8 cellular contexts compared by ENCODE assay signal in the genomic region with DNA sequence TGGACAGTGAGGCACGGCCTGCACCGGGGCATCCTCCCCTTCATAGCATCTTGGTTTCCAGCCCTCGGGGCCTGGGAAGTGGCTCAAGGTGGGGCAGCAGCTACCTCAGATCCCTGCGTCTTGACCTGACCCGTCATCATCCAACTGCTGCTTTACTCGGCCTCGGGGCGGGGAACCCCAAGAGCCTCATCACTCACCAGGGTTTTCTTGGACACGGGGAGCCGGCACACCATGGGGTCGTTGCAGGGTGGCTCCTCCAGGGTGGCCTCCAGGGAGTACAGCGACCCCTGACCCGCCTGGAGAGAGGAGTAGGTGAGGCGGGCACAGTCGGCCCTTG. TPM values are rescaled to one million over a fixed set of nuclear protein-coding genes. Genes with fewer than 3 reads are reported as not detected.
A peak's percentile ranks its signal among the peaks of the same experiment; 100 is the strongest.
DNase-seq lines count a peak whose midpoint lies in the region; ATAC-seq and TF ChIP-seq lines count a peak whose summit lies in the region.
"Had no signal": no experiment of that assay in that cellular context is flagged by ENCODE, and none has a peak within 500 bp of the region (broad histone marks: within the 10 kb centered on the region; RNA-seq: fewer than 3 reads in every experiment).

No MANE protein-coding gene starts in this region.

- H3K9me3 ChIP-seq in right cardiac atrium (ENCODE audit: control insufficient read depth, low read length), result no peaks in the 10 kb centered on the region
- no peaks in the 10 kb centered on the region for H3K9me3 ChIP-seq in stomach smooth muscle (ENCODE audit: control insufficient read depth in 2 of 2, low read length in 2 of 2)

- no peaks in the 10 kb centered on the region for H3K36me3 Mint-ChIP-seq in activated naive CD8-positive, alpha-beta T cell treated with anti-CD3 and anti-CD28 coated beads for 36 hours

- 54% methylated on average over 15 of the region's 15 CpGs for WGBS in right cardiac atrium

- no peaks in the 10 kb centered on the region for H3K4me1 ChIP-seq in right cardiac atrium (ENCODE audit: control insufficient read depth, insufficient read depth, low read length)
- H3K4me1 ChIP-seq in stomach smooth muscle (ENCODE audit: control insufficient read depth, insufficient read depth, low read length), result peaks cover 14% of the 10 kb centered on the region

- peak overlapping the region; percentile 35 for H3K4me3 ChIP-seq in Jurkat, Clone E6-1 (ENCODE audit: low read length)
- peak overlapping the region; percentile 61 for H3K4me3 ChIP-seq in right cardiac atrium (ENCODE audit: low read length)
- peak overlapping the region; percentile 57 to 76 for H3K4me3 ChIP-seq in stomach smooth muscle (ENCODE audit: low read length in 2 of 2)
- H3K4me3 ChIP-seq: hepatocyte had no signal

- H3K4me1 Mint-ChIP-seq in activated naive CD8-positive, alpha-beta T cell treated with anti-CD3 and anti-CD28 coated beads for 36 hours, result peaks cover 9% of the 10 kb centered on the region

- intact Hi-C loops in right cardiac atrium (cut with DNase I), result no loop called here

- no peak for ATAC-seq in right cardiac atrium

- no peak overlapping the region for H3K27ac ChIP-seq in right cardiac atrium (ENCODE audit: low read length)
- H3K27ac ChIP-seq in stomach smooth muscle (ENCODE audit: low read length), result no peak overlapping the region
- H3K27ac ChIP-seq: hepatocyte had no signal

- H3K27ac Mint-ChIP-seq in activated naive CD8-positive, alpha-beta T cell treated with anti-CD3 and anti-CD28 coated beads for 36 hours, result no peak overlapping the region

- H3K4me3 Mint-ChIP-seq in activated naive CD8-positive, alpha-beta T cell treated with anti-CD3 and anti-CD28 coated beads for 36 hours, result peak overlapping the region; percentile 69

- no peak for TF ChIP-seq POLR2A in erythroblast (IDR thresholded peaks at IDR 0.05; ENCODE audit: low read length)

- no peaks in the 10 kb centered on the region for H3K27me3 Mint-ChIP-seq in activated naive CD8-positive, alpha-beta T cell treated with anti-CD3 and anti-CD28 coated beads for 36 hours

- peak overlapping the region; percentile 51 for H3K9ac ChIP-seq in stomach smooth muscle (ENCODE audit: low read length in 2 of 2)

- DNase-seq in Jurkat, Clone E6-1 (ENCODE audit: low read depth, low spot score), result no peak
- no peak for DNase-seq in activated naive CD8-positive, alpha-beta T cell treated with anti-CD3 and anti-CD28 coated beads for 36 hours
- DNase-seq in right cardiac atrium (no peak), erythroblast (lab: John Stamatoyannopoulos, UW) (no peak), AG08395 (ENCODE audit: low spot score) (no peak), medulla oblongata (ENCODE audit: extremely low spot score) (no peak)

- H3K9me3 Mint-ChIP-seq in activated naive CD8-positive, alpha-beta T cell treated with anti-CD3 and anti-CD28 coated beads for 36 hours, result no peaks in the 10 kb centered on the region

- peaks cover 6 to 8% of the 10 kb centered on the region in 2 donors for H3K36me3 ChIP-seq in stomach smooth muscle (ENCODE audit: control insufficient read depth in 2 of 2, insufficient read depth in 2 of 2, low read length in 2 of 2)

- H3K27me3 ChIP-seq in right cardiac atrium (ENCODE audit: control insufficient read depth, insufficient read depth), result no peaks in the 10 kb centered on the region
- no peaks in the 10 kb centered on the region for H3K27me3 ChIP-seq in stomach smooth muscle (ENCODE audit: control insufficient read depth in 1 of 2, insufficient read depth in 2 of 2, low read length in 2 of 2)
- H3K27me3 ChIP-seq: hepatocyte had no signal

RNA-seq across cellular contexts. Expression of gene CTSF, which starts 0.7 kb away (rescaled TPM):
- polyA plus RNA-seq in Jurkat, Clone E6-1 (2012; ENCODE audit: insufficient read depth, insufficient read length), result 18.7 TPM
- 1 to 10 TPM; 1.2 to 1.4 TPM for total RNA-seq in activated naive CD8-positive, alpha-beta T cell treated with anti-CD3 and anti-CD28 coated beads for 36 hours
- 100 to 1,000 TPM in 2 of 4 donors, 10 to 100 TPM in 2; 85.5 to 136 (median 95.2) TPM for total RNA-seq in right cardiac atrium
- polyA plus RNA-seq in right cardiac atrium, result 56.0 TPM

RNA-seq across cellular contexts. Expression of gene ACTN3, which starts 21.1 kb away (rescaled TPM):
- polyA plus RNA-seq in Jurkat, Clone E6-1 (2012; ENCODE audit: insufficient read depth, insufficient read length), result not detected
- under 1 TPM; 0.06 to 0.12 TPM for total RNA-seq in activated naive CD8-positive, alpha-beta T cell treated with anti-CD3 and anti-CD28 coated beads for 36 hours
- total RNA-seq in right cardiac atrium, result under 1 TPM in 1 of 4 donors, not detected in 3; 0.09 TPM
- polyA plus RNA-seq in right cardiac atrium, result 0.05 TPM
- total RNA-seq: hepatocyte had no signal

RNA-seq across cellular contexts. Expression of gene ZDHHC24, which starts 21.9 kb away (rescaled TPM):
- polyA plus RNA-seq in Jurkat, Clone E6-1 (2012; ENCODE audit: insufficient read depth, insufficient read length), result 10.6 TPM
- 10 to 100 TPM in 1 of 2 experiments, 1 to 10 TPM in 1; 9.6 to 10.3 TPM for total RNA-seq in activated naive CD8-positive, alpha-beta T cell treated with anti-CD3 and anti-CD28 coated beads for 36 hours
- total RNA-seq in right cardiac atrium, result 1 to 10 TPM; 6.6 to 7.8 (median 7.5) TPM
- 6.3 TPM for polyA plus RNA-seq in right cardiac atrium

RNA-seq across cellular contexts. Expression of gene CCDC87, which starts 25.1 kb away (rescaled TPM):
- 0.69 TPM for polyA plus RNA-seq in Jurkat, Clone E6-1 (2012; ENCODE audit: insufficient read depth, insufficient read length)
- total RNA-seq in activated naive CD8-positive, alpha-beta T cell treated with anti-CD3 and anti-CD28 coated beads for 36 hours, result under 1 TPM; 0.16 to 0.23 TPM
- under 1 TPM; 0.53 to 0.99 (median 0.68) TPM for total RNA-seq in right cardiac atrium
- 0.43 TPM for polyA plus RNA-seq in right cardiac atrium
- polyA plus RNA-seq: hepatocyte had no signal

RNA-seq across cellular contexts. Expression of gene CCS, which starts 25.2 kb away (rescaled TPM):
- polyA plus RNA-seq in Jurkat, Clone E6-1 (2012; ENCODE audit: insufficient read depth, insufficient read length), result 30.8 TPM
- 10 to 100 TPM; 19.7 to 20.9 TPM for total RNA-seq in activated naive CD8-positive, alpha-beta T cell treated with anti-CD3 and anti-CD28 coated beads for 36 hours
- 10 to 100 TPM; 30.3 to 40.2 (median 34.2) TPM for total RNA-seq in right cardiac atrium
- 45.8 TPM for polyA plus RNA-seq in right cardiac atrium

Comparison
In these comparisons a context has a peak if more than half of its experiments do, and no peak if none do; other contexts are left out.
1. RNA of gene CTSF, which starts 0.7 kb away (total RNA-seq): 85.5 to 136 TPM in right cardiac atrium; 1.2 to 1.4 TPM in activated naive CD8-positive, alpha-beta T cell treated with anti-CD3 and anti-CD28 coated beads for 36 hours; every median in the first group is over 10 times any median in the second.
2. Peak in every context shown above with its lines, with median percentiles within 50 percentile points of each other: H3K4me3 ChIP-seq.